19 cellular contexts compared by ENCODE assay signal in the genomic region with DNA sequence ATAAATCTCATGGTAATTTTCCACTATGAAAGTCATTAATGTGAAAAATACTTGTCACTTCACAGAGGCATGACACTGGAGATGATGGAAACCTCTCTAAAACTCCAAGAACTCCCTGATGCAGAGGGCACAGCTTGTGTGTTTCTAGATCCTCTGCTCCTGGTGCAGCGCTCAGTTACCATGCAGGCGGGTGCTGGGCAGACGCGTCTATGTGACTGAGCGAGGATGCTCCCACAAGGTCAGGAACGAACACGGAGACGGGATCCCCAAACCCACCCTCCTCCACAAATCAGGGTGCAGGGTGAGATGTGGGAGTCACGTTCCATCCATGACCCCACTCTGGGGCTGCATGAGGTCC.
DNase-seq lines count a peak whose midpoint lies in the region; ATAC-seq and TF ChIP-seq lines count a peak whose summit lies in the region.
"Had no signal": no experiment of that assay in that cellular context is flagged by ENCODE, and none has a peak within 500 bp of the region (broad histone marks: within the 10 kb centered on the region; RNA-seq: fewer than 3 reads in every experiment).

No MANE protein-coding gene starts in this region.

- no peaks in the 10 kb centered on the region for H4K20me1 ChIP-seq in MM.1S (ENCODE audit: insufficient read depth, low read length)

- CTCF ChIA-PET in CD4-positive, alpha-beta T cell (lab: Charles Lee), result interaction anchor here (1.0 kb wide), 1 partner anchor 13 kb away, joined by 3 read pairs; no protein-coding TSS in a partner anchor

- no peak for ATAC-seq in CD4-positive, alpha-beta T cell (ENCODE audit: poor library complexity)
- no peak for ATAC-seq in natural killer cell
- ATAC-seq in HG03280 (IDR thresholded peaks at IDR 0.05; ENCODE audit: unreplicated experiment), result no peak

- peaks cover 25% of the 10 kb centered on the region for H3F3A ChIP-seq in MM.1S (ENCODE audit: insufficient read depth, low read length)

- no peaks in the 10 kb centered on the region for H3K27me3 ChIP-seq in CD4-positive, alpha-beta T cell (ENCODE audit: control insufficient read depth, insufficient read depth, low read length)
- H3K27me3 ChIP-seq in MM.1S (replicated peaks; ENCODE audit: insufficient read depth, low read length) (no peaks in the 10 kb centered on the region), BE2C (no peaks in the 10 kb centered on the region), MG63 (no peaks in the 10 kb centered on the region)

- H3K4me1 Mint-ChIP-seq in CD4-positive, alpha-beta T cell (ENCODE audit: low read depth), result peaks cover 53% of the 10 kb centered on the region
- H3K4me1 Mint-ChIP-seq in brain, result peaks cover 34% of the 10 kb centered on the region
- H3K4me1 Mint-ChIP-seq in natural killer cell, result peaks cover 43 to 44% of the 10 kb centered on the region in 2 donors

- intact Hi-C loops in CD4-positive, alpha-beta T cell (cut with DNase I, micrococcal nuclease), result no loop called here
- intact Hi-C loops in natural killer cell (cut with micrococcal nuclease), result no loop called here

- no peak overlapping the region for H3K4me3 Mint-ChIP-seq in CD4-positive, alpha-beta T cell
- H3K4me3 Mint-ChIP-seq in brain (no peak overlapping the region), natural killer cell (no peak overlapping the region)

- H3K9ac ChIP-seq in MM.1S (ENCODE audit: low read length), result no peak overlapping the region

- POLR2A ChIA-PET in CD4-positive, alpha-beta T cell (lab: Charles Lee), result interaction anchor here (0.9 to 1.7 kb wide), 3 partner anchors 13 to 36 kb away, joined by 3 to 5 read pairs (median 3); no protein-coding TSS in a partner anchor

- peak overlapping the region; percentile 97 for H3K27ac Mint-ChIP-seq in CD4-positive, alpha-beta T cell
- H3K27ac Mint-ChIP-seq in brain (peak overlapping the region; percentile 9 to 60 (median 26)), natural killer cell (peak overlapping the region; percentile 53 to 73)

- H3K36me3 Mint-ChIP-seq in CD4-positive, alpha-beta T cell (ENCODE audit: low read depth), result peaks cover 84% of the 10 kb centered on the region
- peaks cover 11% of the 10 kb centered on the region for H3K36me3 Mint-ChIP-seq in brain
- peaks cover 15% of the 10 kb centered on the region for H3K36me3 Mint-ChIP-seq in natural killer cell

- H3K9me3 ChIP-seq in CD4-positive, alpha-beta T cell (ENCODE audit: control insufficient read depth, low read length), result no peaks in the 10 kb centered on the region
- H3K9me3 ChIP-seq in MM.1S (replicated peaks; ENCODE audit: insufficient read depth, low read length), result no peaks in the 10 kb centered on the region
- no peaks in the 10 kb centered on the region for H3K9me3 ChIP-seq in BE2C
- H3K9me3 ChIP-seq in MG63, result no peaks in the 10 kb centered on the region

- H3K79me2 ChIP-seq in MM.1S (ENCODE audit: low read length), result peaks cover 88% of the 10 kb centered on the region

- H3K4me3 ChIP-seq in MM.1S (ENCODE audit: low read length), result no peak overlapping the region
- no peak overlapping the region for H3K4me3 ChIP-seq in BE2C (ENCODE audit: low read depth, low read length)
- no peak overlapping the region for H3K4me3 ChIP-seq in MG63
- H3K4me3 ChIP-seq: SK-N-MC had no signal

- H3K4me1 ChIP-seq in MM.1S (ENCODE audit: low read length) (peaks cover 55% of the 10 kb centered on the region), BE2C (no peaks in the 10 kb centered on the region)

- H2AFZ ChIP-seq in MM.1S (ENCODE audit: low read length), result no peak overlapping the region

- H3K9me2 ChIP-seq in MM.1S (replicated peaks; ENCODE audit: insufficient read depth, low read length), result no peaks in the 10 kb centered on the region

- H3K27ac ChIP-seq in CD4-positive, alpha-beta T cell (ENCODE audit: low read depth, low read length), result no peak overlapping the region
- H3K27ac ChIP-seq in MM.1S (ENCODE audit: low read length), result peak overlapping the region; percentile 85; the same call in 1 of the 2 replicates
- H3K27ac ChIP-seq: SK-N-MC had no signal

- no peak overlapping the region for H3K4me2 ChIP-seq in MM.1S (ENCODE audit: low read depth, low read length)

- no peak for TF ChIP-seq CTCF in CD4-positive, alpha-beta T cell (IDR thresholded peaks at IDR 0.05)
- TF ChIP-seq CTCF in MM.1S (IDR thresholded peaks at IDR 0.05; ENCODE audit: low read length) (no peak), brain (conservative IDR thresholded peaks at IDR 0.05) (no peak), natural killer cell (IDR thresholded peaks at IDR 0.05) (no peak), BE2C (IDR thresholded peaks at IDR 0.05; ENCODE audit: low read depth, low read length) (no peak)

- no peaks in the 10 kb centered on the region for H3K27me3 Mint-ChIP-seq in CD4-positive, alpha-beta T cell
- no peaks in the 10 kb centered on the region for H3K27me3 Mint-ChIP-seq in brain
- no peaks in the 10 kb centered on the region for H3K27me3 Mint-ChIP-seq in natural killer cell (ENCODE audit: low read depth in 2 of 2)

- no peaks in the 10 kb centered on the region for H3K9me3 Mint-ChIP-seq in CD4-positive, alpha-beta T cell
- H3K9me3 Mint-ChIP-seq in brain, result no peaks in the 10 kb centered on the region
- H3K9me3 Mint-ChIP-seq in natural killer cell, result no peaks in the 10 kb centered on the region

- no peak for DNase-seq in CD4-positive, alpha-beta T cell
- DNase-seq in MM.1S, result no peak
- no peak for DNase-seq in natural killer cell
- DNase-seq in NCI-H2171 (lab: John Stamatoyannopoulos, UW), result no peak
- DNase-seq in BE2C, result no peak
- no peak for DNase-seq in MG63
- DNase-seq: C1 segment of cervical spinal cord; Karpas-422; NCI-H1092; NCI-H146; NCI-H2029 treated with DMSO at 0.1 percent for 48 hours; NCI-H2171 treated with DMSO at 0.1 percent for 48 hours; NCI-H446; NCI-H69; NK-92 treated with Interleukin-12 subunit alpha and Interleukin-12 subunit beta, amount 100 ng/mL, for 24 hours; Right ventricle myocardium superior had no signal

- H3K36me3 ChIP-seq in MM.1S (replicated peaks; ENCODE audit: insufficient read depth, low read length) (no peaks in the 10 kb centered on the region), BE2C (no peaks in the 10 kb centered on the region), MG63 (no peaks in the 10 kb centered on the region)

Comparison
In these comparisons a context has a peak if more than half of its experiments do, and no peak if none do; other contexts are left out.
1. H3K27ac Mint-ChIP-seq: peak in every context shown above with its lines; median percentile 97 in CD4-positive, alpha-beta T cell; 63 in natural killer cell; 26 in brain.